Comparison of ENCODE assay signal across 19 cellular contexts in genomic region chr14:101294136-101294535, GRCh38.
"Had no signal": no experiment of that assay in that cellular context is flagged by ENCODE, and none has a peak within 500 bp of the region (broad histone marks: within the 10 kb centered on the region; RNA-seq: fewer than 3 reads in every experiment).

No MANE protein-coding gene starts in this region.

- ATAC-seq: effector memory CD8-positive, alpha-beta T cell; gastroesophageal sphincter; mucosa of descending colon; naive thymus-derived CD8-positive, alpha-beta T cell; psoas muscle; sciatic nerve; stimulated activated naive B cell treated with anti-CD40 and anti-IgM and Interleukin-4, amounts not matched to agents 10 μg/mL and 1 μg/mL and 100 μg/mL, for 72 hours; stimulated activated naive CD8-positive, alpha-beta T cell treated with anti-CD3 and anti-CD28 coated beads, Interleukin-15, amount 100 ng/mL, for 72 hours had no signal

- H3K9me3 ChIP-seq: neutrophil, psoas muscle, testis had no signal

- H3K27me3 ChIP-seq: esophagus squamous epithelium, gastroesophageal sphincter, testis, tibial nerve had no signal

- H3K36me3 ChIP-seq: esophagus squamous epithelium, gastroesophageal sphincter, neutrophil, spleen, tibial nerve had no signal

- H3K27ac ChIP-seq: esophagus squamous epithelium, gastroesophageal sphincter, neutrophil, psoas muscle, spleen, testis, tibial nerve had no signal

- H3K4me1 Mint-ChIP-seq: naive thymus-derived CD8-positive, alpha-beta T cell; stimulated activated naive B cell treated with anti-CD40 and anti-IgM and Interleukin-4, amounts not matched to agents 10 μg/mL and 1 μg/mL and 100 μg/mL, for 72 hours; stimulated activated naive CD8-positive, alpha-beta T cell treated with anti-CD3 and anti-CD28 coated beads, Interleukin-15, amount 100 ng/mL, for 72 hours had no signal

- H3K4me3 Mint-ChIP-seq: effector memory CD8-positive, alpha-beta T cell; naive thymus-derived CD8-positive, alpha-beta T cell; stimulated activated naive B cell treated with anti-CD40 and anti-IgM and Interleukin-4, amounts not matched to agents 10 μg/mL and 1 μg/mL and 100 μg/mL, for 72 hours; stimulated activated naive CD8-positive, alpha-beta T cell treated with anti-CD3 and anti-CD28 coated beads, Interleukin-15, amount 100 ng/mL, for 72 hours had no signal

- DNase-seq: effector memory CD8-positive, alpha-beta T cell; esophagus squamous epithelium; foreskin fibroblast; glutamatergic neuron; kidney glomerular epithelial cell; mucosa of descending colon; naive thymus-derived CD8-positive, alpha-beta T cell; psoas muscle; spleen; stimulated activated CD4-positive, alpha-beta T cell treated with anti-CD3 and anti-CD28 coated beads, Interleukin-15, amount 100 ng/mL, for 24 hours; stimulated activated CD4-positive, alpha-beta T cell treated with anti-CD3 and anti-CD28 coated beads, Interleukin-1b, Interleukin-23, amount 100 ng/mL, for 48 hours; stimulated activated CD4-positive, alpha-beta T cell treated with anti-CD3 and anti-CD28 coated beads, Interleukin-4, amount 100 ng/mL, for 4 hours; stimulated activated naive B cell treated with anti-CD40 and anti-IgM and Interleukin-4, amounts not matched to agents 10 μg/mL and 1 μg/mL and 100 μg/mL, for 72 hours; stimulated activated naive CD8-positive, alpha-beta T cell treated with anti-CD3 and anti-CD28 coated beads, Interleukin-15, amount 100 ng/mL, for 72 hours; testis had no signal

- H3K4me1 ChIP-seq: esophagus squamous epithelium, gastroesophageal sphincter, psoas muscle, spleen, testis, tibial nerve had no signal

- H3K4me3 ChIP-seq: esophagus squamous epithelium, gastroesophageal sphincter, mucosa of descending colon, psoas muscle, spleen, testis, tibial nerve had no signal

- H3K27ac Mint-ChIP-seq: effector memory CD8-positive, alpha-beta T cell; naive thymus-derived CD8-positive, alpha-beta T cell; stimulated activated naive B cell treated with anti-CD40 and anti-IgM and Interleukin-4, amounts not matched to agents 10 μg/mL and 1 μg/mL and 100 μg/mL, for 72 hours; stimulated activated naive CD8-positive, alpha-beta T cell treated with anti-CD3 and anti-CD28 coated beads, Interleukin-15, amount 100 ng/mL, for 72 hours had no signal
